8 cellular contexts compared by ENCODE assay signal in the genomic region with DNA sequence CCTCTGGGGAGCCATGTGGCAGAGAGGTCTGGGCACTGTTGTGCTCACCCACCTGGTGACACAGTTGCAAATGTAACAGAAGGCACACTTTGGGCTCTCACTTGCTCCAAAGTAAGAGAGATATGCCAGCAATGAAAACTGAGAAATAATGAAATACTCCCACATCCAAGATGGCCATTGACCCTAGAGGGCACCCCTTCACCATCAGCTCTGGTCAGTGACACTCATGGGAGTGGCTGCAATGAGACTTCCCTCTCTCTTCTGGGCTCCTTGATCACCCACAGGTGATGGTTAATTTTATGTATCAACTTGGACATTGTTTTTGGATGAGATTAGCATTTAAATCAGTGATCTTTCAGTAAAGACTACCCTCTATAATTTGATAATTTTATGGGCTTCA.
"Had no signal": no experiment of that assay in that cellular context is flagged by ENCODE, and none has a peak within 500 bp of the region (broad histone marks: within the 10 kb centered on the region; RNA-seq: fewer than 3 reads in every experiment).

No MANE protein-coding gene starts in this region.

- H3K36me3 ChIP-seq: HAP-1 had no signal

- H3K4me1 ChIP-seq: HAP-1 had no signal

- H2AFZ ChIP-seq: GM23248 had no signal

- H3K4me3 Mint-ChIP-seq: HFFc6 had no signal

- H3K9me3 ChIP-seq: HAP-1 had no signal

- DNase-seq: GM23248, HFFc6, IMR-90, KG1 had no signal

- H3K4me3 ChIP-seq: GM23248, HAP-1, K562 had no signal

- H3K27ac Mint-ChIP-seq: HFFc6 had no signal

- H3K27ac ChIP-seq: GM23248, HL-60 had no signal

- ATAC-seq: HCT116, K562 had no signal
